ENCODE assay signal across 1 cellular context in genomic region chr1:95287078-95287477, GRCh38.
TF ChIP-seq lines count a peak whose summit lies in the region.

No MANE protein-coding gene starts in this region.

TF ChIP-seq in WTC11, 78 proteins besides CTCF, POLR2A, EP300 and RAD21 (continued from another document):
- TF ChIP-seq E2F4 (CRISPR knock-in tag; IDR thresholded peaks at IDR 0.05; ENCODE audit: borderline replicate concordance, low read depth) (no peak), ZNF219 (CRISPR knock-in tag; IDR thresholded peaks at IDR 0.05; ENCODE audit: borderline replicate concordance) (no peak), ZNF512 (CRISPR knock-in tag; IDR thresholded peaks at IDR 0.05; ENCODE audit: borderline replicate concordance) (no peak), ZNF416 (CRISPR knock-in tag; IDR thresholded peaks at IDR 0.05) (no peak), NR2C2 (CRISPR knock-in tag; IDR thresholded peaks at IDR 0.05) (no peak), E2F1 (CRISPR knock-in tag; IDR thresholded peaks at IDR 0.05) (no peak)
